9 cellular contexts compared by ENCODE assay signal in the genomic region with DNA sequence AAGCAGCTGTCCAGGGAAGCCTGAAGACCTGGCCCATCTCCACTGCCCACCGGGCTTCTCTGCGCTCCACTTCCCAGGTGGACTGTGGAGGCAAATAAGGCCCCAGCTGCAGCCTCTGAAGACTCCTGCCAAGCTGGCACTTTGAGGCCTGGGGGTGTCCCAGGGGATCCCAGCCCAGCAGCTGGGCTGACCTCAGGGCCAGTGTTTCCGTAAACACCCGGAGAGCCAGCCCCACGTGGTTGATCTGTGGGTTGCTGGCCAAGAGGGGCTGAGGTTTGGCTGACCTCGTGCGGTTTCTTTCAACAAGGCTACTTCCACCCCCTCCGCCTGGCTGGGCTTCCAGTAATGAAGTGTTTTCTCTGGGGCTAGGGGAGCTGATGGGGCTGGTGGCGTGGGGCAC. TPM values are rescaled to one million over a fixed set of nuclear protein-coding genes. Genes with fewer than 3 reads are reported as not detected.
A peak's percentile ranks its signal among the peaks of the same experiment; 100 is the strongest.
DNase-seq lines count a peak whose midpoint lies in the region; ATAC-seq and TF ChIP-seq lines count a peak whose summit lies in the region.
"Had no signal": no experiment of that assay in that cellular context is flagged by ENCODE, and none has a peak within 500 bp of the region (broad histone marks: within the 10 kb centered on the region; RNA-seq: fewer than 3 reads in every experiment).

No MANE protein-coding gene starts in this region.

- H3K4me3 ChIP-seq in fibroblast of the aortic adventitia (ENCODE audit: low read depth, low read length) (no peak overlapping the region), prostate gland (no peak overlapping the region)

- WGBS in prostate gland, result 31% methylated on average over 9 of the region's 9 CpGs

- DNase-seq in NCI-H446 treated with DMSO at 0.1 percent for 48 hours (lab: John Stamatoyannopoulos, UW) (peak; percentile 22), fibroblast of the aortic adventitia (ENCODE audit: low read depth) (peak; percentile 98), prostate gland (ENCODE audit: low spot score) (no peak), foreskin keratinocyte (no peak), activated T-cell treated with anti-CD3 and anti-CD28 coated beads for 4 hours (no peak)
- DNase-seq in stimulated activated CD4-positive, alpha-beta T cell treated with anti-CD3 and anti-CD28 coated beads, Interleukin-1b, Interleukin-23, amount 100 ng/mL, for 48 hours, result no peak

- H3K4me1 ChIP-seq in prostate gland (replicated peaks) (no peaks in the 10 kb centered on the region), foreskin keratinocyte (no peaks in the 10 kb centered on the region)

- no peaks in the 10 kb centered on the region for H3K9me3 ChIP-seq in prostate gland

- H3K27ac ChIP-seq in prostate gland (peak overlapping the region; percentile 29 to 57), foreskin keratinocyte (no peak overlapping the region)

- no peak for TF ChIP-seq POLR2A in prostate gland (IDR thresholded peaks at IDR 0.05)

- ATAC-seq in GM18498 (IDR thresholded peaks at IDR 0.05; ENCODE audit: unreplicated experiment) (peak; percentile 54), GM19395 (IDR thresholded peaks at IDR 0.05; ENCODE audit: unreplicated experiment) (no peak), foreskin keratinocyte (no peak)

- TF ChIP-seq CTCF in fibroblast of the aortic adventitia (IDR thresholded peaks at IDR 0.05; ENCODE audit: insufficient read depth, low read length) (no peak), prostate gland (IDR thresholded peaks at IDR 0.05) (no peak), foreskin keratinocyte (conservative IDR thresholded peaks at IDR 0.05) (no peak)

- intact Hi-C loops in prostate gland (cut with DNase I), result no loop called here

- no peaks in the 10 kb centered on the region for H3K36me3 ChIP-seq in prostate gland

- H3K27me3 ChIP-seq in prostate gland (replicated peaks; ENCODE audit: insufficient read depth), result no peaks in the 10 kb centered on the region
- H3K27me3 ChIP-seq in foreskin keratinocyte, result peaks cover 8% of the 10 kb centered on the region

RNA-seq across cellular contexts. Expression of gene CCN5, which starts 12.4 kb away (rescaled TPM):
- total RNA-seq in fibroblast of the aortic adventitia (ENCODE audit: low replicate concordance) (67.9 and 266 TPM in 2 replicates), prostate gland (10 to 100 TPM; 62.9 to 64.3 TPM), foreskin keratinocyte (not detected in 2 replicates)
- not detected in 2 replicates for polyA plus RNA-seq in foreskin keratinocyte
- total RNA-seq: glomerular endothelial cell had no signal

RNA-seq across cellular contexts. Expression of gene KCNK15, which starts 42.9 kb away (rescaled TPM):
- total RNA-seq in fibroblast of the aortic adventitia (ENCODE audit: low replicate concordance) (4.2 and 8.5 TPM in 2 replicates), prostate gland (10 to 100 TPM in 1 of 2 donors, 1 to 10 TPM in 1; 1.5 to 16.1 TPM), foreskin keratinocyte (not detected in 2 replicates)
- polyA plus RNA-seq in foreskin keratinocyte, result 0.01 TPM in 1 of 2 replicates, not detected in the other

RNA-seq across cellular contexts. Expression of gene ADA, which starts 51.3 kb away (rescaled TPM):
- total RNA-seq in fibroblast of the aortic adventitia (ENCODE audit: low replicate concordance) (4.6 and 11.8 TPM in 2 replicates), prostate gland (1 to 10 TPM; 1.1 to 10.0 TPM), foreskin keratinocyte (16.1 and 17.6 TPM in 2 replicates)
- polyA plus RNA-seq in foreskin keratinocyte, result 21.3 and 22.9 TPM in 2 replicates

Comparison
In these comparisons a context has a peak if more than half of its experiments do, and no peak if none do; other contexts are left out.
1. DNase-seq: peak in NCI-H446 treated with DMSO at 0.1 percent for 48 hours (single experiment) and fibroblast of the aortic adventitia (single experiment); none in prostate gland (single experiment), stimulated activated CD4-positive, alpha-beta T cell treated with anti-CD3 and anti-CD28 coated beads, Interleukin-1b, Interleukin-23, amount 100 ng/mL, for 48 hours (single experiment), foreskin keratinocyte (0 of 2) and activated T-cell treated with anti-CD3 and anti-CD28 coated beads for 4 hours (single experiment).
2. RNA of gene CCN5, which starts 12.4 kb away (total RNA-seq): 67.9 to 266 TPM in fibroblast of the aortic adventitia and 62.9 to 64.3 TPM in prostate gland; not detected in foreskin keratinocyte; every median in the first group is over 10 times any median in the second.